ENCODE assay signal across 1 cellular context in the genomic region with DNA sequence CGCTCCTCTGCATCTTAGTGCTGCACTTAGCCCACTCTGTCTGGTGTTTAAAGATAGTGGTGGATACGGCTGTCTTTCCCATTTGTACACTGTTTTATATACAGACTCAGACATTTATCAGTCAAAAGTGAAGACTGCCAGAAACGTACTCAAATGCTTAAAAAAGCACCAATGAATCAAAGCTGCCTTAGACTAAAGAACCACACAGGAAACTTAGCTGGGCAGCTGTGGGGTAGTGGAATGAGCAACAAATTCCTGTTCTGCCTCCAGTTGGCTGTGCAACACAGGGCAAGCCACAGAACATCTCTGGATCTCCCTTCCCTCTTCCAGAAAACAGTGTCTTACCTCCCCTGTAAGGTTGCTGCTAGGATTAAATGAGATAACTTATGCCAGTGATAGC.
TF ChIP-seq lines count a peak whose summit lies in the region.

No MANE protein-coding gene starts in this region.

TF ChIP-seq in GM23338, 12 proteins besides CTCF, POLR2A, EP300 and RAD21 (continued from another document):
- TF ChIP-seq, protein P1, sequence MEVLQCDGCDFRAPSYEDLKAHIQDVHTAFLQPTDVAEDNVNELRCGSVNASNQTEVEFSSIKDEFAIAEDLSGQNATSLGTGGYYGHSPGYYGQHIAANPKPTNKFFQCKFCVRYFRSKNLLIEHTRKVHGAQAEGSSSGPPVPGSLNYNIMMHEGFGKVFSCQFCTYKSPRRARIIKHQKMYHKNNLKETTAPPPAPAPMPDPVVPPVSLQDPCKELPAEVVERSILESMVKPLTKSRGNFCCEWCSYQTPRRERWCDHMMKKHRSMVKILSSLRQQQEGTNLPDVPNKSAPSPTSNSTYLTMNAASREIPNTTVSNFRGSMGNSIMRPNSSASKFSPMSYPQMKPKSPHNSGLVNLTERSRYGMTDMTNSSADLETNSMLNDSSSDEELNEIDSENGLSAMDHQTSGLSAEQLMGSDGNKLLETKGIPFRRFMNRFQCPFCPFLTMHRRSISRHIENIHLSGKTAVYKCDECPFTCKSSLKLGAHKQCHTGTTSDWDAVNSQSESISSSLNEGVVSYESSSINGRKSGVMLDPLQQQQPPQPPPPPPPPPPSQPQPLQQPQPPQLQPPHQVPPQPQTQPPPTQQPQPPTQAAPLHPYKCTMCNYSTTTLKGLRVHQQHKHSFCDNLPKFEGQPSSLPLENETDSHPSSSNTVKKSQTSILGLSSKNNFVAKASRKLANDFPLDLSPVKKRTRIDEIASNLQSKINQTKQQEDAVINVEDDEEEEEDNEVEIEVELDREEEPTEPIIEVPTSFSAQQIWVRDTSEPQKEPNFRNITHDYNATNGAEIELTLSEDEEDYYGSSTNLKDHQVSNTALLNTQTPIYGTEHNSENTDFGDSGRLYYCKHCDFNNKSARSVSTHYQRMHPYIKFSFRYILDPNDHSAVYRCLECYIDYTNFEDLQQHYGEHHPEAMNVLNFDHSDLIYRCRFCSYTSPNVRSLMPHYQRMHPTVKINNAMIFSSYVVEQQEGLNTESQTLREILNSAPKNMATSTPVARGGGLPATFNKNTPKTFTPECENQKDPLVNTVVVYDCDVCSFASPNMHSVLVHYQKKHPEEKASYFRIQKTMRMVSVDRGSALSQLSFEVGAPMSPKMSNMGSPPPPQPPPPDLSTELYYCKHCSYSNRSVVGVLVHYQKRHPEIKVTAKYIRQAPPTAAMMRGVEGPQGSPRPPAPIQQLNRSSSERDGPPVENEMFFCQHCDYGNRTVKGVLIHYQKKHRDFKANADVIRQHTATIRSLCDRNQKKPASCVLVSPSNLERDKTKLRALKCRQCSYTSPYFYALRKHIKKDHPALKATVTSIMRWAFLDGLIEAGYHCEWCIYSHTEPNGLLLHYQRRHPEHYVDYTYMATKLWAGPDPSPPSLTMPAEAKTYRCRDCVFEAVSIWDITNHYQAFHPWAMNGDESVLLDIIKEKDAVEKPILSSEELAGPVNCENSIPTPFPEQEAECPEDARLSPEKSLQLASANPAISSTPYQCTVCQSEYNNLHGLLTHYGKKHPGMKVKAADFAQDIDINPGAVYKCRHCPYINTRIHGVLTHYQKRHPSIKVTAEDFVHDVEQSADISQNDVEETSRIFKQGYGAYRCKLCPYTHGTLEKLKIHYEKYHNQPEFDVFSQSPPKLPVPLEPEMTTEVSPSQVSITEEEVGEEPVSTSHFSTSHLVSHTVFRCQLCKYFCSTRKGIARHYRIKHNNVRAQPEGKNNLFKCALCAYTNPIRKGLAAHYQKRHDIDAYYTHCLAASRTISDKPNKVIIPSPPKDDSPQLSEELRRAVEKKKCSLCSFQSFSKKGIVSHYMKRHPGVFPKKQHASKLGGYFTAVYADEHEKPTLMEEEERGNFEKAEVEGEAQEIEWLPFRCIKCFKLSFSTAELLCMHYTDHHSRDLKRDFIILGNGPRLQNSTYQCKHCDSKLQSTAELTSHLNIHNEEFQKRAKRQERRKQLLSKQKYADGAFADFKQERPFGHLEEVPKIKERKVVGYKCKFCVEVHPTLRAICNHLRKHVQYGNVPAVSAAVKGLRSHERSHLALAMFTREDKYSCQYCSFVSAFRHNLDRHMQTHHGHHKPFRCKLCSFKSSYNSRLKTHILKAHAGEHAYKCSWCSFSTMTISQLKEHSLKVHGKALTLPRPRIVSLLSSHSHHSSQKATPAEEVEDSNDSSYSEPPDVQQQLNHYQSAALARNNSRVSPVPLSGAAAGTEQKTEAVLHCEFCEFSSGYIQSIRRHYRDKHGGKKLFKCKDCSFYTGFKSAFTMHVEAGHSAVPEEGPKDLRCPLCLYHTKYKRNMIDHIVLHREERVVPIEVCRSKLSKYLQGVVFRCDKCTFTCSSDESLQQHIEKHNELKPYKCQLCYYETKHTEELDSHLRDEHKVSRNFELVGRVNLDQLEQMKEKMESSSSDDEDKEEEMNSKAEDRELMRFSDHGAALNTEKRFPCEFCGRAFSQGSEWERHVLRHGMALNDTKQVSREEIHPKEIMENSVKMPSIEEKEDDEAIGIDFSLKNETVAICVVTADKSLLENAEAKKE (CRISPR knock-in tag; IDR thresholded peaks at IDR 0.05) = no peak
- TF ChIP-seq ZNF331 (CRISPR knock-in tag; IDR thresholded peaks at IDR 0.05; ENCODE audit: low read depth) = no peak
- TF ChIP-seq EZH2phosphoT487 (IDR thresholded peaks at IDR 0.05; ENCODE audit: unreplicated experiment) = no peak
- TF ChIP-seq CREB1 (CRISPR knock-in tag; IDR thresholded peaks at IDR 0.05; ENCODE audit: low read depth) = no peak
- TF ChIP-seq NANOG (IDR thresholded peaks at IDR 0.05; ENCODE audit: borderline replicate concordance) = no peak
